In the genomic region with DNA sequence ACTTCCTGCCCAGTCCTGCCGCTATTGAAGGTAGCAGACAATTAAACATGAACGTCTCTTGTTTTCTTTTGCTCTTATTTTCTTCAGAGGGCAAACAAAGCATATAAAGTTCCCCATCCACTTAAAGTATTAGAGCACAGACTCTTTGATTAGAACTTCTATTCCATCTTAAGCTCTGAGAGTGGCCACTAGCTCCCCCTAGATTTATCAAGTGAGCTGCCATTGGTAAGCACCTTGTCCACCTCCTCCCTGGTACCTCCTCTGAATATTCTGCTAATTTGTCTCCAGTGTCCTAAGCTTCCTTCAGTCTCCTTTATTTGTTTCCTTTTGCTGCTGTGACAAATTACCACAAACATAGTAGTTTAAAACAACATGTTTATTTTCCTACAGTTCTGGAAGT, we compare ENCODE assay signal across 20 cellular contexts.
"Had no signal": no experiment of that assay in that cellular context is flagged by ENCODE, and none has a peak within 500 bp of the region (broad histone marks: within the 10 kb centered on the region; RNA-seq: fewer than 3 reads in every experiment).

No MANE protein-coding gene starts in this region.

- H3K4me3 ChIP-seq: body of pancreas, gastrocnemius medialis, heart right ventricle, left ventricle myocardium inferior, thyroid gland, vagina had no signal

- H3K27ac Mint-ChIP-seq: activated B cell treated with CpG ODN at 0.5 μM for 24 hours; activated CD4-positive, alpha-beta T cell treated with anti-CD3 and anti-CD28 coated beads, Interleukin-2, amount 10 ng/mL, durations not matched to agents 24 days and 14 days; activated CD8-positive, alpha-beta T cell treated with anti-CD3 and anti-CD28 coated beads, Interleukin-2, amount 10 ng/mL, durations not matched to agents 7 days and 5 days; activated naive CD8-positive, alpha-beta T cell treated with anti-CD3 and anti-CD28 coated beads for 36 hours; activated T-helper 1 cell treated with anti-CD3 and anti-CD28 coated beads, Interleukin-12 subunit alpha, Interleukin-12 subunit beta, Interleukin-2, Interleukin-4 antibody, amounts not matched to agents 30 ng/mL and 10 ng/mL and 1 ng/mL, durations not matched to agents 14 hours and 24 hours and 36 hours; natural killer cell; stimulated activated memory B cell treated with anti-CD40 and anti-IgM and Interleukin-4, amounts not matched to agents 10 μg/mL and 1 μg/mL and 100 μg/mL, for 72 hours; T-helper 17 cell had no signal

- H3K27me3 ChIP-seq: body of pancreas, gastrocnemius medialis, heart right ventricle, thyroid gland, vagina had no signal

- H3K27me3 Mint-ChIP-seq: activated B cell treated with CpG ODN at 0.5 μM for 24 hours; activated CD4-positive, alpha-beta T cell treated with anti-CD3 and anti-CD28 coated beads, Interleukin-2, amount 10 ng/mL, durations not matched to agents 24 days and 14 days; activated naive CD8-positive, alpha-beta T cell treated with anti-CD3 and anti-CD28 coated beads for 36 hours; stimulated activated memory B cell treated with anti-CD40 and anti-IgM and Interleukin-4, amounts not matched to agents 10 μg/mL and 1 μg/mL and 100 μg/mL, for 72 hours; T-helper 17 cell had no signal

- H3K4me1 ChIP-seq: body of pancreas, gastrocnemius medialis, heart right ventricle, left ventricle myocardium inferior, thyroid gland, vagina had no signal

- H3K9me3 ChIP-seq: gastrocnemius medialis, thyroid gland, vagina had no signal

- H3K4me3 Mint-ChIP-seq: activated B cell treated with CpG ODN at 0.5 μM for 24 hours; activated CD4-positive, alpha-beta T cell treated with anti-CD3 and anti-CD28 coated beads, Interleukin-2, amount 10 ng/mL, durations not matched to agents 24 days and 14 days; activated CD8-positive, alpha-beta T cell treated with anti-CD3 and anti-CD28 coated beads, Interleukin-2, amount 10 ng/mL, durations not matched to agents 7 days and 5 days; activated naive CD8-positive, alpha-beta T cell treated with anti-CD3 and anti-CD28 coated beads for 36 hours; activated T-helper 1 cell treated with anti-CD3 and anti-CD28 coated beads, Interleukin-12 subunit alpha, Interleukin-12 subunit beta, Interleukin-2, Interleukin-4 antibody, amounts not matched to agents 30 ng/mL and 10 ng/mL and 1 ng/mL, durations not matched to agents 14 hours and 24 hours and 36 hours; natural killer cell; stimulated activated memory B cell treated with anti-CD40 and anti-IgM and Interleukin-4, amounts not matched to agents 10 μg/mL and 1 μg/mL and 100 μg/mL, for 72 hours; T-helper 17 cell had no signal

- H3K36me3 Mint-ChIP-seq: activated naive CD8-positive, alpha-beta T cell treated with anti-CD3 and anti-CD28 coated beads for 36 hours; stimulated activated memory B cell treated with anti-CD40 and anti-IgM and Interleukin-4, amounts not matched to agents 10 μg/mL and 1 μg/mL and 100 μg/mL, for 72 hours had no signal

- H3K36me3 ChIP-seq: gastrocnemius medialis, heart right ventricle, left ventricle myocardium inferior, thyroid gland, vagina had no signal

- H3K27ac ChIP-seq: body of pancreas, gastrocnemius medialis, heart right ventricle, left ventricle myocardium inferior, thyroid gland, vagina had no signal

- DNase-seq: activated B cell treated with CpG ODN at 0.5 μM for 24 hours; activated CD4-positive, alpha-beta T cell treated with anti-CD3 and anti-CD28 coated beads, Interleukin-2, amount 10 ng/mL, durations not matched to agents 24 days and 14 days; activated CD8-positive, alpha-beta memory T cell treated with anti-CD3 and anti-CD28 coated beads, Interleukin-2, amount 50 U/mL, for 4 hours; activated CD8-positive, alpha-beta T cell treated with anti-CD3 and anti-CD28 coated beads, Interleukin-2, amount 10 ng/mL, durations not matched to agents 7 days and 5 days; activated naive CD8-positive, alpha-beta T cell treated with anti-CD3 and anti-CD28 coated beads for 36 hours; amygdala; central memory CD4-positive, alpha-beta T cell; cortex of kidney; effector CD8-positive, alpha-beta T cell; gastrocnemius medialis; heart right ventricle; left ventricle myocardium inferior; mesenchymal stem cell; natural killer cell; T-helper 17 cell; thyroid gland had no signal

- ATAC-seq: activated CD8-positive, alpha-beta T cell treated with anti-CD3 and anti-CD28 coated beads, Interleukin-2, amount 10 ng/mL, durations not matched to agents 7 days and 5 days; body of pancreas; gastrocnemius medialis; heart right ventricle; natural killer cell; stimulated activated memory B cell treated with anti-CD40 and anti-IgM and Interleukin-4, amounts not matched to agents 10 μg/mL and 1 μg/mL and 100 μg/mL, for 72 hours; T-helper 17 cell had no signal

- H3K4me1 Mint-ChIP-seq: activated B cell treated with CpG ODN at 0.5 μM for 24 hours; activated CD4-positive, alpha-beta T cell treated with anti-CD3 and anti-CD28 coated beads, Interleukin-2, amount 10 ng/mL, durations not matched to agents 24 days and 14 days; activated naive CD8-positive, alpha-beta T cell treated with anti-CD3 and anti-CD28 coated beads for 36 hours; natural killer cell; stimulated activated memory B cell treated with anti-CD40 and anti-IgM and Interleukin-4, amounts not matched to agents 10 μg/mL and 1 μg/mL and 100 μg/mL, for 72 hours; T-helper 17 cell had no signal
